ENCODE assay signal across 1 cellular context in genomic region chr14:91177073-91177796, GRCh38.
TF ChIP-seq lines count a peak whose summit lies in the region.

No MANE protein-coding gene starts in this region.

TF ChIP-seq in WTC11, 78 proteins besides CTCF, POLR2A, EP300 and RAD21 (continued from another document):
- TF ChIP-seq AR (CRISPR knock-in tag; IDR thresholded peaks at IDR 0.05) (no peak), ZNF121 (CRISPR knock-in tag; IDR thresholded peaks at IDR 0.05) (no peak), HMGA2 (CRISPR knock-in tag; IDR thresholded peaks at IDR 0.05) (no peak), GRHL2 (CRISPR knock-in tag; IDR thresholded peaks at IDR 0.05; ENCODE audit: insufficient replicate concordance, severe bottlenecking) (no peak)
